ENCODE assay signal across 15 cellular contexts in genomic region chr7:158317238-158318205, GRCh38.
DNase-seq lines count a peak whose midpoint lies in the region; ATAC-seq and TF ChIP-seq lines count a peak whose summit lies in the region.
"Had no signal": no experiment of that assay in that cellular context is flagged by ENCODE, and none has a peak within 500 bp of the region (broad histone marks: within the 10 kb centered on the region; RNA-seq: fewer than 3 reads in every experiment).

No MANE protein-coding gene starts in this region.

- H2AFZ ChIP-seq in hepatocyte (peak overlapping the region; percentile 33), MM.1S (ENCODE audit: low read length) (no peak overlapping the region)
- H2AFZ ChIP-seq: GM23248 had no signal

- 16% methylated on average over 59 of the region's 59 CpGs for WGBS in hepatocyte (ENCODE audit: low lambda C conversion rate, missing lambda C conversion rate)
- WGBS in psoas muscle, 3 donors: 19 to 27% (median 24%) methylated on average over 54 to 59 of the region's 59 CpGs

- no peak overlapping the region for H3K9ac ChIP-seq in MM.1S (ENCODE audit: low read length)
- H3K9ac ChIP-seq: GM23248 had no signal

- no peak overlapping the region for H3K27ac ChIP-seq in hepatocyte
- no peak overlapping the region for H3K27ac ChIP-seq in psoas muscle
- no peak overlapping the region for H3K27ac ChIP-seq in MM.1S (ENCODE audit: low read length)
- H3K27ac ChIP-seq: GM23248, SK-N-MC had no signal

- H4K20me1 ChIP-seq in hepatocyte (ENCODE audit: insufficient read depth, poor library complexity, severe bottlenecking): no peaks in the 10 kb centered on the region
- no peaks in the 10 kb centered on the region for H4K20me1 ChIP-seq in MM.1S (ENCODE audit: insufficient read depth, low read length)

- ATAC-seq in psoas muscle (no peak), HG02678 (IDR thresholded peaks at IDR 0.05; ENCODE audit: unreplicated experiment) (no peak)
- ATAC-seq: stimulated activated memory B cell treated with anti-CD40 and anti-IgM and Interleukin-4, amounts not matched to agents 10 μg/mL and 1 μg/mL and 100 μg/mL, for 72 hours had no signal

- H3K79me2 ChIP-seq in hepatocyte: no peaks in the 10 kb centered on the region
- H3K79me2 ChIP-seq in MM.1S (ENCODE audit: low read length): no peaks in the 10 kb centered on the region

- H3K4me2 ChIP-seq in hepatocyte (peak overlapping the region; percentile 67), MM.1S (ENCODE audit: low read depth, low read length) (no peak overlapping the region)

- H3K36me3 ChIP-seq in H7 (replicated peaks; ENCODE audit: control insufficient read depth, insufficient read depth, low read length) (no peaks in the 10 kb centered on the region), hepatocyte (replicated peaks; ENCODE audit: insufficient read depth, low read depth) (no peaks in the 10 kb centered on the region), psoas muscle (ENCODE audit: insufficient read depth in 1 of 2, low read depth in 1 of 2) (no peaks in the 10 kb centered on the region), MM.1S (replicated peaks; ENCODE audit: insufficient read depth, low read length) (no peaks in the 10 kb centered on the region)

- H3K9me2 ChIP-seq in hepatocyte (replicated peaks; ENCODE audit: insufficient read depth): no peaks in the 10 kb centered on the region
- no peaks in the 10 kb centered on the region for H3K9me2 ChIP-seq in MM.1S (replicated peaks; ENCODE audit: insufficient read depth, low read length)

- DNase-seq in H7 (peak; percentile 94), astrocyte of the hippocampus (ENCODE audit: low read depth, low spot score) (peak; percentile 43), hepatocyte (ENCODE audit: low spot score) (peak; percentile 59), psoas muscle (no peak), NCI-H2171 treated with DMSO at 0.1 percent for 48 hours (lab: John Stamatoyannopoulos, UW) (no peak), NCI-H1092 (lab: John Stamatoyannopoulos, UW) (no peak), MM.1S (no peak)
- DNase-seq: activated CD8-positive, alpha-beta memory T cell treated with anti-CD3 and anti-CD28 coated beads, Interleukin-2, amount 50 U/mL, for 48 hours; erythroblast; GM23248; mesenchymal stem cell; stimulated activated CD4-positive, alpha-beta T cell treated with anti-CD3 and anti-CD28 coated beads, Interleukin-4, amount 100 ng/mL, for 4 hours had no signal

- H3K4me3 ChIP-seq in H7 (ENCODE audit: insufficient read depth, low read depth, low read length) (peak overlapping the region; percentile 3; the same call in 1 of the 2 replicates), hepatocyte (no peak overlapping the region), psoas muscle (peak overlapping the region; percentile 39), MM.1S (ENCODE audit: low read length) (no peak overlapping the region)
- H3K4me3 ChIP-seq: GM23248, SK-N-MC had no signal

- TF ChIP-seq CTCF in hepatocyte (IDR thresholded peaks at IDR 0.05; ENCODE audit: poor library complexity) (peak; percentile 13), psoas muscle (IDR thresholded peaks at IDR 0.05) (no peak), MM.1S (IDR thresholded peaks at IDR 0.05; ENCODE audit: low read length) (no peak)

- no peaks in the 10 kb centered on the region for H3K9me3 ChIP-seq in hepatocyte (ENCODE audit: low read depth)
- no peaks in the 10 kb centered on the region for H3K9me3 ChIP-seq in psoas muscle
- no peaks in the 10 kb centered on the region for H3K9me3 ChIP-seq in MM.1S (replicated peaks; ENCODE audit: insufficient read depth, low read length)

- no peaks in the 10 kb centered on the region for H3F3A ChIP-seq in MM.1S (ENCODE audit: insufficient read depth, low read length)

- H3K4me1 ChIP-seq in hepatocyte (ENCODE audit: insufficient read depth) (no peaks in the 10 kb centered on the region), psoas muscle (no peaks in the 10 kb centered on the region), MM.1S (ENCODE audit: low read length) (no peaks in the 10 kb centered on the region)

- intact Hi-C loops in psoas muscle (cut with DNase I): no loop called here

- H3K27me3 ChIP-seq in H7 (ENCODE audit: control insufficient read depth, insufficient read depth, low read length) (no peaks in the 10 kb centered on the region), hepatocyte (no peaks in the 10 kb centered on the region), psoas muscle (ENCODE audit: insufficient read depth in 3 of 3, low read length in 2 of 3) (peaks cover 0 to 12% (median 3%) of the 10 kb centered on the region in 3 donors), MM.1S (replicated peaks; ENCODE audit: insufficient read depth, low read length) (peaks cover 58% of the 10 kb centered on the region)

Comparison
In these comparisons a context has a peak if more than half of its experiments do, and no peak if none do; other contexts are left out.
1. DNase-seq: peak in H7 (single experiment), astrocyte of the hippocampus (single experiment) and hepatocyte (single experiment); none in psoas muscle (0 of 2), NCI-H2171 treated with DMSO at 0.1 percent for 48 hours (single experiment), NCI-H1092 (single experiment) and MM.1S (single experiment).
2. H3K4me3 ChIP-seq: peak in H7 (single experiment) and psoas muscle (single experiment); none in hepatocyte (single experiment) and MM.1S (single experiment).